In the genomic region with DNA sequence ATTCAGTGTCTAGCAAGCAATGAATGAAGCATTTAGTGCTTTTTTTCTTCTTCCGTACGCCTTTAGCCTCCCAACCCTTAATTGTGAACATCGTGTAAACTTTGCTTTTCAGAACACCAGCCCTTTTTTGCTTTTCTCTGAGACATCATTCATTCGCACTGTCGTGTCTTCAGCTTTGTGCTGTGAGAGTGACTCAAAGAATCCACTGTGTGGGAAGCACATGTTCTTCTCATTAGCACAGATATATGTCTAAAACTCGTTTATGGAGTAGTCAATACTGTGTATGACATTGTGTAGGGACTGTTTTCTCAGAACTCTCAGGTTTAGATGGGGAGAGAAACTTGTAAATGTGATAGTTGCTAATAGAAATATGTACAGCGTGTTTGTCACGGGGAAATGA, we compare ENCODE assay signal across 16 cellular contexts.
"Had no signal": no experiment of that assay in that cellular context is flagged by ENCODE, and none has a peak within 500 bp of the region (broad histone marks: within the 10 kb centered on the region; RNA-seq: fewer than 3 reads in every experiment).

No MANE protein-coding gene starts in this region.

- H3K4me3 Mint-ChIP-seq: brain; effector memory CD8-positive, alpha-beta T cell; natural killer cell treated with Interleukin-12 subunit alpha and Interleukin-12 subunit beta and Interleukin-15 and Interleukin-18, amount 100 ng/mL, for 72 hours had no signal

- H3K36me3 Mint-ChIP-seq: natural killer cell treated with Interleukin-12 subunit alpha and Interleukin-12 subunit beta and Interleukin-15 and Interleukin-18, amount 100 ng/mL, for 72 hours had no signal

- H3K27ac ChIP-seq: adrenal gland, epithelial cell of prostate, psoas muscle, sigmoid colon, testis, upper lobe of right lung had no signal

- H3K4me1 ChIP-seq: adrenal gland, psoas muscle, testis, upper lobe of right lung had no signal

- H3K4me3 ChIP-seq: adrenal gland, psoas muscle, sigmoid colon, testis, upper lobe of right lung had no signal

- H3K27me3 Mint-ChIP-seq: effector memory CD8-positive, alpha-beta T cell; natural killer cell treated with Interleukin-12 subunit alpha and Interleukin-12 subunit beta and Interleukin-15 and Interleukin-18, amount 100 ng/mL, for 72 hours had no signal

- H3K9me3 ChIP-seq: adrenal gland, psoas muscle, sigmoid colon, testis, upper lobe of right lung had no signal

- H3K36me3 ChIP-seq: adrenal gland, sigmoid colon, upper lobe of right lung had no signal

- H3K27ac Mint-ChIP-seq: brain; effector memory CD8-positive, alpha-beta T cell; natural killer cell treated with Interleukin-12 subunit alpha and Interleukin-12 subunit beta and Interleukin-15 and Interleukin-18, amount 100 ng/mL, for 72 hours had no signal

- H3K27me3 ChIP-seq: adrenal gland, sigmoid colon, testis, upper lobe of right lung had no signal

- H3K9me3 Mint-ChIP-seq: brain; effector memory CD8-positive, alpha-beta T cell had no signal

- ATAC-seq: effector memory CD8-positive, alpha-beta T cell; left lobe of liver; psoas muscle; upper lobe of right lung had no signal

- DNase-seq: activated naive CD4-positive, alpha-beta T cell; activated T-cell treated with anti-CD3 and anti-CD28 coated beads, Interleukin-2, amount 50 U/mL, for 48 hours; adrenal gland; effector memory CD8-positive, alpha-beta T cell; mammary epithelial cell; nucleus accumbens; psoas muscle; sigmoid colon; stimulated activated CD4-positive, alpha-beta T cell treated with anti-CD3 and anti-CD28 coated beads, Interleukin-2, amount 100 ng/mL, for 24 hours; stimulated activated naive CD4-positive, alpha-beta T cell; testis; upper lobe of right lung had no signal
